In the genomic region with DNA sequence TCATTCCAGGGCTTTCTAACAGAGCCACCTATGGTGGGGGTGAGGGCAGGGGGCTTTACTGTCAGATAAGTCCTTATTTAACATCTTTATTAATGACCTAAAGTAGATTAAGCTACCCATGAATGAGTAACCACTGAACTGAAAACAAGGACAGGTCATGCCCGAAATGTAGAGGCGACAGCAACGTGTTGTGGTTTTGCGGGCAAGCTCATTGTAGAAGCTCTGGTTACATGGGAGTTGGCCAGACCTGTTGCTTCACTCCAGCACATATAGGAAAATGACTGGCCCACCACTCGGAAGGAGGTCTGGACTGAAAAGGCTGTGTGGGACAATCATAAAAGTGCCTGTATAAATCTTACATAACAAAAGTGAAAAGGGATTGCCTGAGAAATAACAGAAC, we compare ENCODE assay signal across 19 cellular contexts.
"Had no signal": no experiment of that assay in that cellular context is flagged by ENCODE, and none has a peak within 500 bp of the region (broad histone marks: within the 10 kb centered on the region; RNA-seq: fewer than 3 reads in every experiment).

No MANE protein-coding gene starts in this region.

- H3K4me1 ChIP-seq: esophagus muscularis mucosa, lower lobe of right lung, parathyroid adenoma, sigmoid colon, spleen had no signal

- H3K36me3 Mint-ChIP-seq: activated CD8-positive, alpha-beta memory T cell treated with anti-CD3 and anti-CD28 coated beads, Interleukin-2, amount 10 ng/mL, durations not matched to agents 7 days and 5 days; activated naive CD8-positive, alpha-beta T cell treated with anti-CD3 and anti-CD28 coated beads for 36 hours; natural killer cell treated with Interleukin-12 subunit alpha and Interleukin-12 subunit beta and Interleukin-15 and Interleukin-18, amount 100 ng/mL, for 72 hours had no signal

- H3K4me1 Mint-ChIP-seq: activated CD4-positive, alpha-beta memory T cell treated with anti-CD3 and anti-CD28 coated beads, Interleukin-2, amount 10 ng/mL, durations not matched to agents 7 days and 5 days; activated CD8-positive, alpha-beta memory T cell treated with anti-CD3 and anti-CD28 coated beads, Interleukin-2, amount 10 ng/mL, durations not matched to agents 7 days and 5 days; activated naive CD8-positive, alpha-beta T cell treated with anti-CD3 and anti-CD28 coated beads for 36 hours; activated T-helper 17 cell treated with anti-CD3 and anti-CD28 coated beads, Interleukin-2, amount 50 U/mL, for 72 hours; stimulated activated naive B cell treated with anti-CD40 and anti-IgM and Interleukin-4, amounts not matched to agents 10 μg/mL and 1 μg/mL and 100 μg/mL, for 72 hours had no signal

- H3K27ac ChIP-seq: cardiac muscle cell, esophagus muscularis mucosa, lower lobe of right lung, parathyroid adenoma, sigmoid colon, spleen had no signal

- H3K27me3 ChIP-seq: cardiac muscle cell, esophagus muscularis mucosa, spleen had no signal

- H3K4me3 Mint-ChIP-seq: activated CD4-positive, alpha-beta memory T cell treated with anti-CD3 and anti-CD28 coated beads, Interleukin-2, amount 10 ng/mL, durations not matched to agents 7 days and 5 days; activated CD8-positive, alpha-beta memory T cell treated with anti-CD3 and anti-CD28 coated beads, Interleukin-2, amount 10 ng/mL, durations not matched to agents 7 days and 5 days; activated naive CD8-positive, alpha-beta T cell treated with anti-CD3 and anti-CD28 coated beads for 36 hours; activated T-helper 17 cell treated with anti-CD3 and anti-CD28 coated beads, Interleukin-2, amount 50 U/mL, for 72 hours; dendritic cell treated with granulocyte-macrophage colony-stimulating factor and Interleukin-4, amounts not matched to agents 40 ng/mL and 50 ng/mL, for 4 days; natural killer cell treated with Interleukin-12 subunit alpha and Interleukin-12 subunit beta and Interleukin-15 and Interleukin-18, amount 100 ng/mL, for 72 hours; stimulated activated naive B cell treated with anti-CD40 and anti-IgM and Interleukin-4, amounts not matched to agents 10 μg/mL and 1 μg/mL and 100 μg/mL, for 72 hours had no signal

- H3K9me3 Mint-ChIP-seq: activated CD4-positive, alpha-beta memory T cell treated with anti-CD3 and anti-CD28 coated beads, Interleukin-2, amount 10 ng/mL, durations not matched to agents 7 days and 5 days; activated naive CD8-positive, alpha-beta T cell treated with anti-CD3 and anti-CD28 coated beads for 36 hours; activated T-helper 17 cell treated with anti-CD3 and anti-CD28 coated beads, Interleukin-2, amount 50 U/mL, for 72 hours; natural killer cell treated with Interleukin-12 subunit alpha and Interleukin-12 subunit beta and Interleukin-15 and Interleukin-18, amount 100 ng/mL, for 72 hours had no signal

- ATAC-seq: activated CD8-positive, alpha-beta memory T cell treated with anti-CD3 and anti-CD28 coated beads, Interleukin-2, amount 10 ng/mL, durations not matched to agents 7 days and 5 days; activated T-helper 17 cell treated with anti-CD3 and anti-CD28 coated beads, Interleukin-2, amount 50 U/mL, for 72 hours; left colon; lower lobe of right lung; natural killer cell treated with Interleukin-12 subunit alpha and Interleukin-12 subunit beta and Interleukin-15 and Interleukin-18, amount 100 ng/mL, for 72 hours; stimulated activated naive B cell treated with anti-CD40 and anti-IgM and Interleukin-4, amounts not matched to agents 10 μg/mL and 1 μg/mL and 100 μg/mL, for 72 hours had no signal

- H3K27me3 Mint-ChIP-seq: activated CD4-positive, alpha-beta memory T cell treated with anti-CD3 and anti-CD28 coated beads, Interleukin-2, amount 10 ng/mL, durations not matched to agents 7 days and 5 days; activated CD8-positive, alpha-beta memory T cell treated with anti-CD3 and anti-CD28 coated beads, Interleukin-2, amount 10 ng/mL, durations not matched to agents 7 days and 5 days; activated naive CD8-positive, alpha-beta T cell treated with anti-CD3 and anti-CD28 coated beads for 36 hours; activated T-helper 17 cell treated with anti-CD3 and anti-CD28 coated beads, Interleukin-2, amount 50 U/mL, for 72 hours had no signal

- DNase-seq: activated CD4-positive, alpha-beta memory T cell treated with anti-CD3 and anti-CD28 coated beads, Interleukin-2, amount 10 ng/mL, durations not matched to agents 7 days and 5 days; activated CD4-positive, alpha-beta T cell treated with anti-CD3 and anti-CD28 coated beads for 48 hours; activated CD4-positive, CD25-positive, alpha-beta regulatory T cell; activated CD8-positive, alpha-beta memory T cell treated with anti-CD3 and anti-CD28 coated beads, Interleukin-2, amount 10 ng/mL, durations not matched to agents 7 days and 5 days; activated naive CD4-positive, alpha-beta T cell; activated naive CD8-positive, alpha-beta T cell treated with anti-CD3 and anti-CD28 coated beads for 36 hours; amniotic stem cell; effector CD8-positive, alpha-beta T cell; left colon; lower lobe of right lung; sigmoid colon; spleen; stimulated activated naive B cell treated with anti-CD40 and anti-IgM and Interleukin-4, amounts not matched to agents 10 μg/mL and 1 μg/mL and 100 μg/mL, for 72 hours had no signal

- H3K9me3 ChIP-seq: esophagus muscularis mucosa, lower lobe of right lung, sigmoid colon had no signal

- H3K27ac Mint-ChIP-seq: activated CD4-positive, alpha-beta memory T cell treated with anti-CD3 and anti-CD28 coated beads, Interleukin-2, amount 10 ng/mL, durations not matched to agents 7 days and 5 days; activated CD8-positive, alpha-beta memory T cell treated with anti-CD3 and anti-CD28 coated beads, Interleukin-2, amount 10 ng/mL, durations not matched to agents 7 days and 5 days; activated naive CD8-positive, alpha-beta T cell treated with anti-CD3 and anti-CD28 coated beads for 36 hours; activated T-helper 17 cell treated with anti-CD3 and anti-CD28 coated beads, Interleukin-2, amount 50 U/mL, for 72 hours; dendritic cell treated with granulocyte-macrophage colony-stimulating factor and Interleukin-4, amounts not matched to agents 40 ng/mL and 50 ng/mL, for 4 days; natural killer cell treated with Interleukin-12 subunit alpha and Interleukin-12 subunit beta and Interleukin-15 and Interleukin-18, amount 100 ng/mL, for 72 hours; stimulated activated naive B cell treated with anti-CD40 and anti-IgM and Interleukin-4, amounts not matched to agents 10 μg/mL and 1 μg/mL and 100 μg/mL, for 72 hours had no signal

- H3K4me3 ChIP-seq: cardiac muscle cell, esophagus muscularis mucosa, lower lobe of right lung, sigmoid colon, spleen had no signal
